In genomic region chr3:112425858-112426750, GRCh38 we compare ENCODE assay signal across 18 cellular contexts.
DNase-seq lines count a peak whose midpoint lies in the region; ATAC-seq, FAIRE-seq and TF ChIP-seq lines count a peak whose summit lies in the region.
"Had no signal": no experiment of that assay in that cellular context is flagged by ENCODE, and none has a peak within 500 bp of the region (broad histone marks: within the 10 kb centered on the region; RNA-seq: fewer than 3 reads in every experiment).

No MANE protein-coding gene starts in this region.

- no peak for TF ChIP-seq RAD21 in GM12878 (IDR thresholded peaks at IDR 0.05; ENCODE audit: insufficient read depth, low read depth, low read length)

- DNase-seq in GM18507 (ENCODE audit: extremely low spot score, insufficient read length, low read depth) = no peak
- DNase-seq in GM12878 (ENCODE audit: low read depth, low spot score) = no peak
- DNase-seq in posterior vena cava (ENCODE audit: low spot score) = no peak
- DNase-seq in NCI-H2196 (lab: John Stamatoyannopoulos, UW; ENCODE audit: unreplicated experiment) = no peak
- DNase-seq in HCEC 1CT = no peak
- DNase-seq: activated CD4-positive, alpha-beta T cell treated with anti-CD3 and anti-CD28 coated beads, Interleukin-2, amount 50 U/mL, for 48 hours; activated gamma-delta T cell; EL; naive thymus-derived CD8-positive, alpha-beta T cell; NCI-H2107; PC-3; substantia nigra had no signal

- ATAC-seq in GM21526 (IDR thresholded peaks at IDR 0.05; ENCODE audit: low FRiP score, unreplicated experiment) (peak; percentile 56), HG03432 (IDR thresholded peaks at IDR 0.05; ENCODE audit: unreplicated experiment) (peak; percentile 69), GM12878 (peak; percentile 80), HG02623 (IDR thresholded peaks at IDR 0.05; ENCODE audit: unreplicated experiment) (no peak)
- ATAC-seq: gastroesophageal sphincter; naive thymus-derived CD8-positive, alpha-beta T cell; PC-3 had no signal

- H3K4me3 ChIP-seq in GM12878 = no peak overlapping the region
- H3K4me3 ChIP-seq: breast epithelium, gastroesophageal sphincter had no signal

- no peak overlapping the region for H3K9ac ChIP-seq in GM12878 (ENCODE audit: control insufficient read depth, insufficient read depth, low read length)

- in situ Hi-C loops in GM12878 (cut with MboI) = no loop called here

- no peak overlapping the region for H2AFZ ChIP-seq in GM12878 (ENCODE audit: control insufficient read depth, low read depth, low read length)

- FAIRE-seq in GM18507 (lab: Jason Lieb, UNC) (peak; percentile 44), GM12878 (lab: Jason Lieb, UNC) (peak; percentile 81)
- FAIRE-seq: endometrium had no signal

- intact Hi-C loops in GM12878 (cut with micrococcal nuclease; ENCODE audit: unreplicated experiment) (no loop called here), posterior vena cava (cut with DNase I) (no loop called here)

- no peak for TF ChIP-seq EP300 in GM12878 (IDR thresholded peaks at IDR 0.05; ENCODE audit: borderline replicate concordance in 1 of 2, control insufficient read depth in 1 of 2, low read depth in 2 of 2, low read length in 2 of 2)

- CTCF ChIA-PET in GM12878 (lab: Yijun Ruan, JAX) = interaction anchor here (1.4 to 1.6 kb wide), 2 partner anchors 92 to 94 kb away, joined by 3 to 8 read pairs; partner anchors contain the start of gene CD200

- no peaks in the 10 kb centered on the region for H3K79me2 ChIP-seq in GM12878 (ENCODE audit: control insufficient read depth, insufficient read depth, low read length)

- RAD21 ChIA-PET in GM12878 (lab: Charles Lee; ENCODE audit: unreplicated experiment) = no interaction called here

- SMC1A ChIA-PET in GM12878 (lab: Charles Lee; ENCODE audit: uncharacterized antibody, unreplicated experiment) = interaction anchor here (1.5 to 1.8 kb wide), 2 partner anchors 20 to 92 kb away, joined by 5 to 6 read pairs; partner anchors contain the start of gene CD200

- H3K4me2 ChIP-seq in GM12878 (ENCODE audit: control insufficient read depth, insufficient read depth) = no peak overlapping the region

- H3K4me1 ChIP-seq in GM12878 (ENCODE audit: control insufficient read depth, insufficient read depth, low read length) = peaks cover 6% of the 10 kb centered on the region
- H3K4me1 ChIP-seq: breast epithelium, gastroesophageal sphincter had no signal

- no peak for TF ChIP-seq POLR2A in GM12878 (IDR thresholded peaks at IDR 0.05; ENCODE audit: low read depth, low read length)

- H3K36me3 ChIP-seq in GM12878 (ENCODE audit: control insufficient read depth in 2 of 2, insufficient read depth in 2 of 2, low read length in 1 of 2) = peaks cover 0 to 2% of the 10 kb centered on the region in 2 experiments; a peak in 1 of 4 replicates
- H3K36me3 ChIP-seq: breast epithelium, gastroesophageal sphincter had no signal

- 0 out of 2 replicates have a peak overlapping the region, but pooled peaks have one; percentile 31 for H3K27ac ChIP-seq in GM12878 (ENCODE audit: control insufficient read depth, insufficient read depth)
- H3K27ac ChIP-seq: breast epithelium, gastroesophageal sphincter had no signal

- BruUV-seq in GM12878 (replicated peaks; lab: Mats Ljungman, UMichigan) = no TSS peak

- no peaks in the 10 kb centered on the region for H4K20me1 ChIP-seq in GM12878 (ENCODE audit: control insufficient read depth, insufficient read depth)

- POLR2A ChIA-PET in GM12878 (lab: Charles Lee) = no interaction called here

- H3K9me3 ChIP-seq in GM12878 (replicated peaks; ENCODE audit: control insufficient read depth, insufficient read depth, low read length) = no peaks in the 10 kb centered on the region
- H3K9me3 ChIP-seq: breast epithelium, gastroesophageal sphincter had no signal

- H3K27me3 ChIP-seq in GM12878 (replicated peaks in 1 of 2; ENCODE audit: control insufficient read depth in 2 of 2, insufficient read depth in 2 of 2, low read length in 1 of 2) = no peaks in the 10 kb centered on the region
- H3K27me3 ChIP-seq: breast epithelium, gastroesophageal sphincter had no signal

- no peak for TF ChIP-seq CTCF in GM12878 (IDR thresholded peaks at IDR 0.05 in 2 of 3, conservative IDR thresholded peaks at IDR 0.05 in 1 of 3; ENCODE audit: control insufficient read depth in 2 of 3, extremely low read depth in 1 of 3, insufficient read depth in 1 of 3, low read depth in 3 of 3, low read length in 3 of 3)

- 88% methylated on average over 2 of the region's 2 CpGs for WGBS in GM12878 (ENCODE audit: insufficient coverage, insufficient replicate concordance, low lambda C conversion rate, missing lambda C conversion rate)

TF ChIP-seq in GM12878, 131 proteins besides CTCF, POLR2A, EP300 and RAD21:
- peak; percentile 22; the same call in 1 of the 2 replicates for TF ChIP-seq NFIC (IDR thresholded peaks at IDR 0.05; ENCODE audit: low read depth, low read length)
- TF ChIP-seq SPI1 (IDR thresholded peaks at IDR 0.05; ENCODE audit: borderline replicate concordance, insufficient read depth, low read depth, low read length) = peak; percentile 75; the same call in 1 of the 2 replicates
- TF ChIP-seq EED (IDR thresholded peaks at IDR 0.05; ENCODE audit: low read depth) = 0 out of 2 replicates have a peak, but pooled peaks have one; percentile 37
- no peak for TF ChIP-seq CEBPB (IDR thresholded peaks at IDR 0.05; ENCODE audit: borderline replicate concordance in 1 of 2, low read depth in 2 of 2, low read length in 2 of 2)
- TF ChIP-seq CREM (IDR thresholded peaks at IDR 0.05; ENCODE audit: low read depth) = no peak
- peak; percentile 86; the same call in 1 of the 2 replicates for TF ChIP-seq ZNF24 (IDR thresholded peaks at IDR 0.05)
- TF ChIP-seq E2F8 (IDR thresholded peaks at IDR 0.05; ENCODE audit: low read depth, partially characterized antibody) = no peak
- TF ChIP-seq ZNF384 (IDR thresholded peaks at IDR 0.05; ENCODE audit: borderline replicate concordance, low read depth, low read length) = peak; percentile 63; the same call in 1 of the 2 replicates
